8 cellular contexts compared by ENCODE assay signal in genomic region chr1:21439721-21440629, GRCh38. TPM values are rescaled to one million over a fixed set of nuclear protein-coding genes. Genes with fewer than 3 reads are reported as not detected.
DNase-seq lines count a peak whose midpoint lies in the region; ATAC-seq and TF ChIP-seq lines count a peak whose summit lies in the region.

Gene NBPF3 (plus strand): TSS chr1:21440137. CDS start chr1:21445087, 4,950 bp downstream.

- no peak within 1 kb of the TSS for H3K27ac ChIP-seq in tibial artery

- intact Hi-C loops in cardiac septum (cut with DNase I) (no loop called here), tibial artery (cut with DNase I; ENCODE audit: low total_unique reads) (no loop called here)

- peaks cover 22% of the 10 kb centered on the region for H3K4me1 Mint-ChIP-seq in activated naive CD8-positive, alpha-beta T cell treated with anti-CD3 and anti-CD28 coated beads, Interleukin-2, amount 50 U/mL, for 24 hours

- H3K27me3 Mint-ChIP-seq in activated naive CD8-positive, alpha-beta T cell treated with anti-CD3 and anti-CD28 coated beads, Interleukin-2, amount 50 U/mL, for 24 hours = peaks cover 6% of the 10 kb centered on the region

- peak; percentile 87 for DNase-seq in DMS79 treated with DMSO at 0.1 percent for 48 hours (lab: John Stamatoyannopoulos, UW)
- peak; percentile 96 for DNase-seq in H7
- DNase-seq in MV-4-11 (lab: John Stamatoyannopoulos, UW) = peak; percentile 16
- peak; percentile 45 to 78 for DNase-seq in SW 1271 (lab: John Stamatoyannopoulos, UW)
- peak; percentile 86 for DNase-seq in activated naive CD8-positive, alpha-beta T cell treated with anti-CD3 and anti-CD28 coated beads, Interleukin-2, amount 50 U/mL, for 24 hours
- peak; percentile 85 for DNase-seq in cardiac septum (ENCODE audit: low spot score)
- peak; percentile 78 for DNase-seq in pons (ENCODE audit: low spot score)
- peak; percentile 74 to 87 for DNase-seq in tibial artery

- H3K4me3 Mint-ChIP-seq in activated naive CD8-positive, alpha-beta T cell treated with anti-CD3 and anti-CD28 coated beads, Interleukin-2, amount 50 U/mL, for 24 hours = peak within 1 kb of the TSS; percentile 85

- H3K27ac Mint-ChIP-seq in activated naive CD8-positive, alpha-beta T cell treated with anti-CD3 and anti-CD28 coated beads, Interleukin-2, amount 50 U/mL, for 24 hours = peak within 1 kb of the TSS; percentile 60

- H3K9me3 Mint-ChIP-seq in activated naive CD8-positive, alpha-beta T cell treated with anti-CD3 and anti-CD28 coated beads, Interleukin-2, amount 50 U/mL, for 24 hours = no peaks in the 10 kb centered on the region

- H3K36me3 ChIP-seq in H7 (replicated peaks; ENCODE audit: control insufficient read depth, insufficient read depth, low read length) (no peaks in the 10 kb centered on the region), tibial artery (peaks cover 0 to 4% (median 2%) of the 10 kb centered on the region in 3 donors)

- no peaks in the 10 kb centered on the region for H3K9me3 ChIP-seq in tibial artery

- peaks cover 3 to 27% (median 11%) of the 10 kb centered on the region in 4 donors for H3K4me1 ChIP-seq in tibial artery

- peak; percentile 97 for ATAC-seq in activated naive CD8-positive, alpha-beta T cell treated with anti-CD3 and anti-CD28 coated beads, Interleukin-2, amount 50 U/mL, for 24 hours

- H3K27me3 ChIP-seq in H7 (ENCODE audit: control insufficient read depth, insufficient read depth, low read length) (peaks cover 22% of the 10 kb centered on the region), tibial artery (peaks cover 0 to 24% of the 10 kb centered on the region in 2 donors)

- TF ChIP-seq CTCF in tibial artery (IDR thresholded peaks at IDR 0.05) = no peak

- no peaks in the 10 kb centered on the region for H3K36me3 Mint-ChIP-seq in activated naive CD8-positive, alpha-beta T cell treated with anti-CD3 and anti-CD28 coated beads, Interleukin-2, amount 50 U/mL, for 24 hours (ENCODE audit: low read depth)

- H3K4me3 ChIP-seq in H7 (ENCODE audit: insufficient read depth, low read depth, low read length) = peak within 1 kb of the TSS; percentile 91
- H3K4me3 ChIP-seq in tibial artery = peak within 1 kb of the TSS; percentile 50 to 70

RNA-seq across cellular contexts. Expression of gene NBPF3, which starts in this region (rescaled TPM):
- 19.7 and 28.0 TPM in 2 replicates for total RNA-seq in H7 (2014; rRNA removed; shearing (Covaris generic))
- total RNA-seq in cardiac septum = 3.0 TPM

Comparison
In these comparisons a context has a peak if more than half of its experiments do, and no peak if none do; other contexts are left out.
1. DNase-seq: peak in every context shown above with its lines; median percentile 96 in H7; 87 in DMS79 treated with DMSO at 0.1 percent for 48 hours; 86 in activated naive CD8-positive, alpha-beta T cell treated with anti-CD3 and anti-CD28 coated beads, Interleukin-2, amount 50 U/mL, for 24 hours; 85 in cardiac septum; 80 in tibial artery; 78 in pons; 62 in SW 1271; 16 in MV-4-11.